In the genomic region with DNA sequence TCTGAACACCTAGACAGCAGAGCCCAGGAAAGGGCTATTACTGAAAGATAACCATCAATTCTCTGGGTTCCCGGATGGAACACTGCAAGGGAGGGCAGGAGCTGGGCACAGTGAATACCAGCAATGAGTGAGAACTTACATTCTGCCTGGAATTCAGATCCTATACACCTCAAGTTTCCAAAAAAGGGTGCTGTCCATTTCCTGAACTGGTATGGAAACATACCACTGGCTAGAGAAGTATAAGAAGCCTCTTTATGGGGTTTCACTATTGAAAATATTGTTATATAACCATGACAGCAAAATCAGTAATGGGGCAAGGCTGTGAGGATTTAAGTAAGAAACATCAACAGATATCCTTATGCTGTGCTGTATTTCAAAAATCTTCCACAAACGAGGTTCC, we compare ENCODE assay signal across 3 cellular contexts.
TF ChIP-seq lines count a peak whose summit lies in the region.

No MANE protein-coding gene starts in this region.

TF ChIP-seq in SK-N-SH, 30 proteins besides CTCF, POLR2A, EP300 and RAD21 (continued from another document):
- TF ChIP-seq, protein P1, sequence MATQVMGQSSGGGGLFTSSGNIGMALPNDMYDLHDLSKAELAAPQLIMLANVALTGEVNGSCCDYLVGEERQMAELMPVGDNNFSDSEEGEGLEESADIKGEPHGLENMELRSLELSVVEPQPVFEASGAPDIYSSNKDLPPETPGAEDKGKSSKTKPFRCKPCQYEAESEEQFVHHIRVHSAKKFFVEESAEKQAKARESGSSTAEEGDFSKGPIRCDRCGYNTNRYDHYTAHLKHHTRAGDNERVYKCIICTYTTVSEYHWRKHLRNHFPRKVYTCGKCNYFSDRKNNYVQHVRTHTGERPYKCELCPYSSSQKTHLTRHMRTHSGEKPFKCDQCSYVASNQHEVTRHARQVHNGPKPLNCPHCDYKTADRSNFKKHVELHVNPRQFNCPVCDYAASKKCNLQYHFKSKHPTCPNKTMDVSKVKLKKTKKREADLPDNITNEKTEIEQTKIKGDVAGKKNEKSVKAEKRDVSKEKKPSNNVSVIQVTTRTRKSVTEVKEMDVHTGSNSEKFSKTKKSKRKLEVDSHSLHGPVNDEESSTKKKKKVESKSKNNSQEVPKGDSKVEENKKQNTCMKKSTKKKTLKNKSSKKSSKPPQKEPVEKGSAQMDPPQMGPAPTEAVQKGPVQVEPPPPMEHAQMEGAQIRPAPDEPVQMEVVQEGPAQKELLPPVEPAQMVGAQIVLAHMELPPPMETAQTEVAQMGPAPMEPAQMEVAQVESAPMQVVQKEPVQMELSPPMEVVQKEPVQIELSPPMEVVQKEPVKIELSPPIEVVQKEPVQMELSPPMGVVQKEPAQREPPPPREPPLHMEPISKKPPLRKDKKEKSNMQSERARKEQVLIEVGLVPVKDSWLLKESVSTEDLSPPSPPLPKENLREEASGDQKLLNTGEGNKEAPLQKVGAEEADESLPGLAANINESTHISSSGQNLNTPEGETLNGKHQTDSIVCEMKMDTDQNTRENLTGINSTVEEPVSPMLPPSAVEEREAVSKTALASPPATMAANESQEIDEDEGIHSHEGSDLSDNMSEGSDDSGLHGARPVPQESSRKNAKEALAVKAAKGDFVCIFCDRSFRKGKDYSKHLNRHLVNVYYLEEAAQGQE (IDR thresholded peaks at IDR 0.05; ENCODE audit: low read depth, low read length): no peak
- no peak for TF ChIP-seq YY1 (IDR thresholded peaks at IDR 0.05; ENCODE audit: low read depth)
- TF ChIP-seq NRF1 (IDR thresholded peaks at IDR 0.05; ENCODE audit: low read depth, low read length): no peak
- TF ChIP-seq RFX5 (IDR thresholded peaks at IDR 0.05; ENCODE audit: low read length): no peak
- no peak for TF ChIP-seq RXRA (IDR thresholded peaks at IDR 0.05; ENCODE audit: borderline replicate concordance, low read depth)
- no peak for TF ChIP-seq CHD2 (IDR thresholded peaks at IDR 0.05; ENCODE audit: low read length, partially characterized antibody)
- no peak for TF ChIP-seq POLR2AphosphoS5 (IDR thresholded peaks at IDR 0.05; ENCODE audit: low read depth, low read length)
- TF ChIP-seq FOXJ3 (CRISPR knock-in tag; IDR thresholded peaks at IDR 0.05): no peak
- no peak for TF ChIP-seq RCOR1 (IDR thresholded peaks at IDR 0.05; ENCODE audit: low read length)
- TF ChIP-seq, protein P2, sequence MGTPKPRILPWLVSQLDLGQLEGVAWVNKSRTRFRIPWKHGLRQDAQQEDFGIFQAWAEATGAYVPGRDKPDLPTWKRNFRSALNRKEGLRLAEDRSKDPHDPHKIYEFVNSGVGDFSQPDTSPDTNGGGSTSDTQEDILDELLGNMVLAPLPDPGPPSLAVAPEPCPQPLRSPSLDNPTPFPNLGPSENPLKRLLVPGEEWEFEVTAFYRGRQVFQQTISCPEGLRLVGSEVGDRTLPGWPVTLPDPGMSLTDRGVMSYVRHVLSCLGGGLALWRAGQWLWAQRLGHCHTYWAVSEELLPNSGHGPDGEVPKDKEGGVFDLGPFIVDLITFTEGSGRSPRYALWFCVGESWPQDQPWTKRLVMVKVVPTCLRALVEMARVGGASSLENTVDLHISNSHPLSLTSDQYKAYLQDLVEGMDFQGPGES (IDR thresholded peaks at IDR 0.05; ENCODE audit: low read depth, low read length): no peak
- TF ChIP-seq, protein P3, sequence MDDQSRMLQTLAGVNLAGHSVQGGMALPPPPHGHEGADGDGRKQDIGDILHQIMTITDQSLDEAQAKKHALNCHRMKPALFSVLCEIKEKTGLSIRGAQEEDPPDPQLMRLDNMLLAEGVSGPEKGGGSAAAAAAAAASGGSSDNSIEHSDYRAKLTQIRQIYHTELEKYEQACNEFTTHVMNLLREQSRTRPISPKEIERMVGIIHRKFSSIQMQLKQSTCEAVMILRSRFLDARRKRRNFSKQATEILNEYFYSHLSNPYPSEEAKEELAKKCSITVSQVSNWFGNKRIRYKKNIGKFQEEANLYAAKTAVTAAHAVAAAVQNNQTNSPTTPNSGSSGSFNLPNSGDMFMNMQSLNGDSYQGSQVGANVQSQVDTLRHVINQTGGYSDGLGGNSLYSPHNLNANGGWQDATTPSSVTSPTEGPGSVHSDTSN (IDR thresholded peaks at IDR 0.05): no peak
- no peak for TF ChIP-seq SMC3 (IDR thresholded peaks at IDR 0.05; ENCODE audit: low read depth, low read length)
- TF ChIP-seq JUND (IDR thresholded peaks at IDR 0.05): no peak

TF ChIP-seq in SK-N-SH treated with all-trans-retinoic acid at 6 μM for 48 hours, 23 proteins besides CTCF, POLR2A, EP300 and RAD21 (continued from another document):
- TF ChIP-seq PPARA (CRISPR knock-in tag; IDR thresholded peaks at IDR 0.05; ENCODE audit: borderline replicate concordance): no peak
- TF ChIP-seq, protein P4, sequence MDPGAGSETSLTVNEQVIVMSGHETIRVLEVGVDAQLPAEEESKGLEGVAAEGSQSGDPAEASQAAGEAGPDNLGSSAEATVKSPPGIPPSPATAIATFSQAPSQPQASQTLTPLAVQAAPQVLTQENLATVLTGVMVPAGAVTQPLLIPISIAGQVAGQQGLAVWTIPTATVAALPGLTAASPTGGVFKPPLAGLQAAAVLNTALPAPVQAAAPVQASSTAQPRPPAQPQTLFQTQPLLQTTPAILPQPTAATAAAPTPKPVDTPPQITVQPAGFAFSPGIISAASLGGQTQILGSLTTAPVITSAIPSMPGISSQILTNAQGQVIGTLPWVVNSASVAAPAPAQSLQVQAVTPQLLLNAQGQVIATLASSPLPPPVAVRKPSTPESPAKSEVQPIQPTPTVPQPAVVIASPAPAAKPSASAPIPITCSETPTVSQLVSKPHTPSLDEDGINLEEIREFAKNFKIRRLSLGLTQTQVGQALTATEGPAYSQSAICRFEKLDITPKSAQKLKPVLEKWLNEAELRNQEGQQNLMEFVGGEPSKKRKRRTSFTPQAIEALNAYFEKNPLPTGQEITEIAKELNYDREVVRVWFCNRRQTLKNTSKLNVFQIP (CRISPR knock-in tag; IDR thresholded peaks at IDR 0.05; ENCODE audit: borderline replicate concordance, low read depth): no peak
- TF ChIP-seq ZNF8 (CRISPR knock-in tag; IDR thresholded peaks at IDR 0.05): no peak
- TF ChIP-seq, protein P5, sequence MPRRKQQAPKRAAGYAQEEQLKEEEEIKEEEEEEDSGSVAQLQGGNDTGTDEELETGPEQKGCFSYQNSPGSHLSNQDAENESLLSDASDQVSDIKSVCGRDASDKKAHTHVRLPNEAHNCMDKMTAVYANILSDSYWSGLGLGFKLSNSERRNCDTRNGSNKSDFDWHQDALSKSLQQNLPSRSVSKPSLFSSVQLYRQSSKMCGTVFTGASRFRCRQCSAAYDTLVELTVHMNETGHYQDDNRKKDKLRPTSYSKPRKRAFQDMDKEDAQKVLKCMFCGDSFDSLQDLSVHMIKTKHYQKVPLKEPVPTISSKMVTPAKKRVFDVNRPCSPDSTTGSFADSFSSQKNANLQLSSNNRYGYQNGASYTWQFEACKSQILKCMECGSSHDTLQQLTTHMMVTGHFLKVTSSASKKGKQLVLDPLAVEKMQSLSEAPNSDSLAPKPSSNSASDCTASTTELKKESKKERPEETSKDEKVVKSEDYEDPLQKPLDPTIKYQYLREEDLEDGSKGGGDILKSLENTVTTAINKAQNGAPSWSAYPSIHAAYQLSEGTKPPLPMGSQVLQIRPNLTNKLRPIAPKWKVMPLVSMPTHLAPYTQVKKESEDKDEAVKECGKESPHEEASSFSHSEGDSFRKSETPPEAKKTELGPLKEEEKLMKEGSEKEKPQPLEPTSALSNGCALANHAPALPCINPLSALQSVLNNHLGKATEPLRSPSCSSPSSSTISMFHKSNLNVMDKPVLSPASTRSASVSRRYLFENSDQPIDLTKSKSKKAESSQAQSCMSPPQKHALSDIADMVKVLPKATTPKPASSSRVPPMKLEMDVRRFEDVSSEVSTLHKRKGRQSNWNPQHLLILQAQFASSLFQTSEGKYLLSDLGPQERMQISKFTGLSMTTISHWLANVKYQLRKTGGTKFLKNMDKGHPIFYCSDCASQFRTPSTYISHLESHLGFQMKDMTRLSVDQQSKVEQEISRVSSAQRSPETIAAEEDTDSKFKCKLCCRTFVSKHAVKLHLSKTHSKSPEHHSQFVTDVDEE (CRISPR knock-in tag; IDR thresholded peaks at IDR 0.05): no peak
- TF ChIP-seq ARNTL (CRISPR knock-in tag; IDR thresholded peaks at IDR 0.05; ENCODE audit: borderline replicate concordance, low read depth): no peak
- TF ChIP-seq ZFP3 (CRISPR knock-in tag; IDR thresholded peaks at IDR 0.05): no peak

TF ChIP-seq in Ishikawa, 13 proteins besides CTCF, POLR2A, EP300 and RAD21 (continued from another document):
- TF ChIP-seq, protein P1 (IDR thresholded peaks at IDR 0.05; ENCODE audit: low read depth): peak; percentile 62; the same call in 1 of the 2 replicates
- TF ChIP-seq TCF12 (IDR thresholded peaks at IDR 0.05; ENCODE audit: low read depth) (no peak), EGR1 (IDR thresholded peaks at IDR 0.05) (no peak)
